In the genomic region with DNA sequence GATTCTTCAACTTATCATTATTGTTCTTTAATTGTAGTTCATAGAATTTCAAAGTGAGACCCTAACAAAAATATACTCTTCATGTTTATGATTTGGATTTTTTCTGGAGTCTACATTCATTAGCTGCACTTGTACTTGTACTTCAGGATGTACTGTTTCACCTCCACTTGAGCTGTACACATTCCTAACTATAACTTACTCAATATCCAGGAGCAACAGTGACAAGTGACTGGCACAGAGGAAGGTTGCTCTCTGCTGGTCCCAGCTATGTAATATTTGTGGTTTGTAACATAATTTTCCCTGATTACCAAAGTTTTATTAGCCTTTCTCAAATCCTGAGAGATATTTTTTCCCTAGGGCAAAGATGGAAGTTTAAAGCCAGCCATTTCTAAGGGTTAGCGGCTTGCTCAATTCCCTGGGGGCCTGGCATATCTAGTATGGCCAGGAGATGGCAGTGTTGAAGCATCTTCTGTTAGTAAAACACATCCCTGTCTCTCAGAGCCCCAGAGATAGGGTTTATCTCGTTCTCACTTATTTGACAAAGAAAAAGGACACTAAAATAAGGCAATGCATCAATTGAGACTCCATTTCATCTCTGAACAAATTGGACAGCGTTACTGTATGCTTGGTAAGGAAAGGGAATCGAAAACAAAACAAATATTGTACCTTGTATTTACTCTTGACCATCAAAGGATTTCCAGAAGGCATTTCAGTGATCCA, we compare ENCODE assay signal across 8 cellular contexts. TPM values are rescaled to one million over a fixed set of nuclear protein-coding genes. Genes with fewer than 3 reads are reported as not detected.
DNase-seq lines count a peak whose midpoint lies in the region; ATAC-seq and TF ChIP-seq lines count a peak whose summit lies in the region.

No MANE protein-coding gene starts in this region.

- POLR2A ChIA-PET in BJ (lab: Charles Lee) = no interaction called here

- H3K4me3 ChIP-seq in BJ (ENCODE audit: low read depth, low read length) (no peak overlapping the region), epithelial cell of esophagus (ENCODE audit: low read length) (no peak overlapping the region)

- peak; percentile 87 for ATAC-seq in GM18861 (IDR thresholded peaks at IDR 0.05; ENCODE audit: unreplicated experiment)
- ATAC-seq in HG03097 (IDR thresholded peaks at IDR 0.05; ENCODE audit: low FRiP score, unreplicated experiment) = peak; percentile 76

- H3K27me3 ChIP-seq in BJ (ENCODE audit: control insufficient read depth, insufficient read depth, low read length) = no peaks in the 10 kb centered on the region

- H3K36me3 ChIP-seq in BJ (ENCODE audit: control insufficient read depth, insufficient read depth, low read length) = no peaks in the 10 kb centered on the region

- TF ChIP-seq CTCF in BJ (IDR thresholded peaks at IDR 0.05; ENCODE audit: insufficient read depth, low read depth, low read length) (peak; percentile 87), epithelial cell of esophagus (IDR thresholded peaks at IDR 0.05; ENCODE audit: insufficient read depth, low read depth, low read length, missing control alignments) (peak; percentile 92)

- no peak overlapping the region for H3K27ac ChIP-seq in substantia nigra (ENCODE audit: low read depth, low read length, poor library complexity, severe bottlenecking)

- DNase-seq in BJ (ENCODE audit: low read depth) = peak; percentile 9
- DNase-seq in NCI-H345 treated with DMSO at 0.1 percent for 48 hours (lab: John Stamatoyannopoulos, UW; ENCODE audit: unreplicated experiment) = peak; percentile 74
- peak; percentile 25 to 27 for DNase-seq in activated CD4-positive, alpha-beta T cell treated with anti-CD3 and anti-CD28 coated beads, Interleukin-2, amount 50 U/mL, for 4 hours
- DNase-seq in epithelial cell of esophagus (ENCODE audit: low read depth) = peak; percentile 76
- DNase-seq in mucosa of gallbladder (ENCODE audit: low spot score) = peak; percentile 64
- DNase-seq in substantia nigra (lab: John Stamatoyannopoulos, UW) = peak in 34 of 49 donors; percentile 1 to 59 (median 22)

- CTCF ChIA-PET in BJ (lab: Yijun Ruan, JAX) = interaction anchor here (0.7 to 2.5 kb wide), 11 partner anchors 10 to 937 kb away, joined by 3 to 12 read pairs (median 5); no protein-coding TSS in a partner anchor

RNA-seq across cellular contexts. Expression of a gene that starts 14.2 kb away (rescaled TPM):
- polyA plus RNA-seq in BJ (2011; rRNA removed) = not detected in 2 replicates
- polyA minus RNA-seq in BJ (2011; rRNA and poly(A)+ RNA removed) = not detected in 2 replicates
- not detected for total RNA-seq in mucosa of gallbladder

RNA-seq across cellular contexts. Expression of a gene that starts 30.6 kb away (rescaled TPM):
- polyA plus RNA-seq in BJ (2011; rRNA removed) = not detected in 2 replicates
- not detected in 2 replicates for polyA minus RNA-seq in BJ (2011; rRNA and poly(A)+ RNA removed)
- not detected for total RNA-seq in mucosa of gallbladder

RNA-seq across cellular contexts. Expression of a gene that starts 54.6 kb away (rescaled TPM):
- not detected in 2 replicates for polyA plus RNA-seq in BJ (2011; rRNA removed)
- not detected in 2 replicates for polyA minus RNA-seq in BJ (2011; rRNA and poly(A)+ RNA removed)
- not detected for total RNA-seq in mucosa of gallbladder

Comparison
In these comparisons a context has a peak if more than half of its experiments do, and no peak if none do; other contexts are left out.
1. DNase-seq: peak in every context shown above with its lines; median percentile 76 in epithelial cell of esophagus; 74 in NCI-H345 treated with DMSO at 0.1 percent for 48 hours; 64 in mucosa of gallbladder; 26 in activated CD4-positive, alpha-beta T cell treated with anti-CD3 and anti-CD28 coated beads, Interleukin-2, amount 50 U/mL, for 4 hours; 22 in substantia nigra; 9 in BJ.